In the genomic region with DNA sequence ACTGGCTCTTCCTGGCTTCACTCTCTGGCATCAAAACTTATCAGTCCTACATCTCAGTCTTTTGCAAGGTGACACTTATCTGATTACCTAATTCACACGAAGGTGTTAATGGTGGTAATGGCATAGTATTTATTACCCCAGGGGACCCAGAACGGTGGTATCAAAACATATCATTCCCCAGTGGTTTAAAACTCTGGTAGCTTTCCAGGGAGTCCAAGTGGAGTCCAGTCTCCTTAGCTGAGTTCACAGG, we compare ENCODE assay signal across 9 cellular contexts. TPM values are rescaled to one million over a fixed set of nuclear protein-coding genes. Genes with fewer than 3 reads are reported as not detected.
A peak's percentile ranks its signal among the peaks of the same experiment; 100 is the strongest.
DNase-seq lines count a peak whose midpoint lies in the region; ATAC-seq and TF ChIP-seq lines count a peak whose summit lies in the region.
"Had no signal": no experiment of that assay in that cellular context is flagged by ENCODE, and none has a peak within 500 bp of the region (broad histone marks: within the 10 kb centered on the region; RNA-seq: fewer than 3 reads in every experiment).

No MANE protein-coding gene starts in this region.

- peak overlapping the region in 1 of 2 donors; percentile 2 for H3K9ac ChIP-seq in mucosa of rectum (ENCODE audit: low read depth in 1 of 2, low read length in 2 of 2)
- H3K9ac ChIP-seq: parathyroid adenoma had no signal

- 0 to 37% methylated on average over 1 to 2 of the region's 2 CpGs for WGBS in transverse colon (ENCODE audit: low coverage in 1 of 2), 2 donors

- no peak for DNase-seq in activated naive CD4-positive, alpha-beta T cell treated with anti-CD3 and anti-CD28 coated beads, Interleukin-2, amount 10 ng/mL, durations not matched to agents 7 days and 5 days
- no peak for DNase-seq in ascending aorta (ENCODE audit: low spot score in 2 of 2)
- DNase-seq in transverse colon, result no peak
- DNase-seq in C1 segment of cervical spinal cord (lab: John Stamatoyannopoulos, UW), result no peak
- no peak for DNase-seq in endothelial cell (ENCODE audit: low spot score)

- no peaks in the 10 kb centered on the region for H3K9me3 ChIP-seq in ascending aorta
- no peaks in the 10 kb centered on the region for H3K9me3 ChIP-seq in mucosa of rectum (ENCODE audit: control insufficient read depth in 2 of 2, low read length in 2 of 2)
- no peaks in the 10 kb centered on the region for H3K9me3 ChIP-seq in transverse colon

- TF ChIP-seq EP300 in transverse colon (IDR thresholded peaks at IDR 0.05; ENCODE audit: low read depth), result no peak

- H3K27me3 Mint-ChIP-seq in activated naive CD4-positive, alpha-beta T cell treated with anti-CD3 and anti-CD28 coated beads, Interleukin-2, amount 50 U/mL, for 24 hours, result no peaks in the 10 kb centered on the region
- H3K27me3 Mint-ChIP-seq in activated naive CD4-positive, alpha-beta T cell treated with anti-CD3 and anti-CD28 coated beads, Interleukin-2, amount 10 ng/mL, durations not matched to agents 7 days and 5 days, result no peaks in the 10 kb centered on the region
- H3K27me3 Mint-ChIP-seq in endothelial cell (ENCODE audit: unreplicated experiment), result peaks cover 9% of the 10 kb centered on the region

- H3K36me3 ChIP-seq in ascending aorta, result no peaks in the 10 kb centered on the region
- no peaks in the 10 kb centered on the region for H3K36me3 ChIP-seq in mucosa of rectum (ENCODE audit: control insufficient read depth in 2 of 2, insufficient read depth in 2 of 2, low read length in 2 of 2)
- no peaks in the 10 kb centered on the region for H3K36me3 ChIP-seq in transverse colon

- ATAC-seq in HG03108 (IDR thresholded peaks at IDR 0.05; ENCODE audit: unreplicated experiment), result no peak

- intact Hi-C loops in ascending aorta (cut with DNase I), result loop anchor here (2.0 to 5.0 kb wide), 4 partner anchors 14 to 224 kb away; a partner anchor contains a TSS
- intact Hi-C loops in transverse colon (cut with DNase I; ENCODE audit: low total_unique reads), result loop anchor here (5.0 kb wide), 1 partner anchor 39 kb away; a partner anchor contains a TSS

- in situ Hi-C loops in transverse colon (cut with MboI; ENCODE audit: low pct_ligation_motif_present in 1 of 4, low pct_unique_long_range_greater_than_20kb in 1 of 4, low sequenced_read_pairs in 3 of 4), result no loop called here

- CTCF ChIA-PET in activated naive CD4-positive, alpha-beta T cell treated with anti-CD3 and anti-CD28 coated beads, Interleukin-2, amount 10 ng/mL, durations not matched to agents 7 days and 5 days (lab: Charles Lee), result interaction anchor here (1.0 kb wide), 1 partner anchor 41 kb away, joined by 3 read pairs; a partner anchor contains a TSS

- H3K9me3 Mint-ChIP-seq in activated naive CD4-positive, alpha-beta T cell treated with anti-CD3 and anti-CD28 coated beads, Interleukin-2, amount 50 U/mL, for 24 hours, result no peaks in the 10 kb centered on the region
- peaks cover 11% of the 10 kb centered on the region for H3K9me3 Mint-ChIP-seq in activated naive CD4-positive, alpha-beta T cell treated with anti-CD3 and anti-CD28 coated beads, Interleukin-2, amount 10 ng/mL, durations not matched to agents 7 days and 5 days
- H3K9me3 Mint-ChIP-seq in endothelial cell (ENCODE audit: unreplicated experiment), result no peaks in the 10 kb centered on the region

- H3K4me3 ChIP-seq in ascending aorta (no peak overlapping the region), mucosa of rectum (ENCODE audit: low read length in 2 of 2) (no peak overlapping the region), transverse colon (no peak overlapping the region)

- H3K36me3 Mint-ChIP-seq in activated naive CD4-positive, alpha-beta T cell treated with anti-CD3 and anti-CD28 coated beads, Interleukin-2, amount 50 U/mL, for 24 hours, result peaks cover 11% of the 10 kb centered on the region
- peaks cover 65% of the 10 kb centered on the region for H3K36me3 Mint-ChIP-seq in activated naive CD4-positive, alpha-beta T cell treated with anti-CD3 and anti-CD28 coated beads, Interleukin-2, amount 10 ng/mL, durations not matched to agents 7 days and 5 days
- no peaks in the 10 kb centered on the region for H3K36me3 Mint-ChIP-seq in endothelial cell (ENCODE audit: low read depth, unreplicated experiment)

- TF ChIP-seq POLR2A in transverse colon (IDR thresholded peaks at IDR 0.05), result no peak

- no peak for TF ChIP-seq CTCF in ascending aorta (IDR thresholded peaks at IDR 0.05)
- TF ChIP-seq CTCF in transverse colon (IDR thresholded peaks at IDR 0.05), result no peak
- no peak for TF ChIP-seq CTCF in endothelial cell (IDR thresholded peaks at IDR 0.05; ENCODE audit: unreplicated experiment)

- peak overlapping the region; percentile 91 for H3K27ac Mint-ChIP-seq in activated naive CD4-positive, alpha-beta T cell treated with anti-CD3 and anti-CD28 coated beads, Interleukin-2, amount 50 U/mL, for 24 hours
- H3K27ac Mint-ChIP-seq in activated naive CD4-positive, alpha-beta T cell treated with anti-CD3 and anti-CD28 coated beads, Interleukin-2, amount 10 ng/mL, durations not matched to agents 7 days and 5 days, result no peak overlapping the region
- H3K27ac Mint-ChIP-seq in endothelial cell (ENCODE audit: unreplicated experiment), result no peak overlapping the region

- H3K4me1 ChIP-seq in ascending aorta, result peaks cover 23 to 53% of the 10 kb centered on the region in 2 donors
- H3K4me1 ChIP-seq in mucosa of rectum (ENCODE audit: control insufficient read depth in 2 of 2, insufficient read depth in 2 of 2, low read length in 2 of 2), result peaks cover 37 to 58% of the 10 kb centered on the region in 2 donors
- H3K4me1 ChIP-seq in transverse colon, result peaks cover 40 to 79% (median 57%) of the 10 kb centered on the region in 4 donors

- H3K27me3 ChIP-seq in ascending aorta (no peaks in the 10 kb centered on the region), mucosa of rectum (ENCODE audit: control insufficient read depth in 2 of 2, insufficient read depth in 2 of 2, low read length in 2 of 2) (no peaks in the 10 kb centered on the region), transverse colon (no peaks in the 10 kb centered on the region)

- peak overlapping the region; percentile 48 for H3K4me3 Mint-ChIP-seq in activated naive CD4-positive, alpha-beta T cell treated with anti-CD3 and anti-CD28 coated beads, Interleukin-2, amount 50 U/mL, for 24 hours
- no peak overlapping the region for H3K4me3 Mint-ChIP-seq in activated naive CD4-positive, alpha-beta T cell treated with anti-CD3 and anti-CD28 coated beads, Interleukin-2, amount 10 ng/mL, durations not matched to agents 7 days and 5 days
- no peak overlapping the region for H3K4me3 Mint-ChIP-seq in endothelial cell (ENCODE audit: unreplicated experiment)

- peaks cover 60% of the 10 kb centered on the region for H3K4me1 Mint-ChIP-seq in activated naive CD4-positive, alpha-beta T cell treated with anti-CD3 and anti-CD28 coated beads, Interleukin-2, amount 50 U/mL, for 24 hours
- H3K4me1 Mint-ChIP-seq in activated naive CD4-positive, alpha-beta T cell treated with anti-CD3 and anti-CD28 coated beads, Interleukin-2, amount 10 ng/mL, durations not matched to agents 7 days and 5 days, result peaks cover 39% of the 10 kb centered on the region
- H3K4me1 Mint-ChIP-seq in endothelial cell (ENCODE audit: unreplicated experiment), result peaks cover 42% of the 10 kb centered on the region

- H3K27ac ChIP-seq in ascending aorta (peak overlapping the region; percentile 84 to 85), mucosa of rectum (ENCODE audit: low read depth in 2 of 2, low read length in 2 of 2) (peak overlapping the region; percentile 70 to 78), transverse colon (peak overlapping the region; percentile 76 to 80 (median 78))
- H3K27ac ChIP-seq: parathyroid adenoma had no signal

RNA-seq across cellular contexts. Expression of a gene that starts 41.3 kb away (rescaled TPM):
- total RNA-seq in ascending aorta (89.3 TPM), transverse colon (10 to 100 TPM; 30.9 to 65.1 (median 57.0) TPM), endothelial cell (ENCODE audit: unreplicated experiment) (8.2 TPM)
